1 cellular context compared by ENCODE assay signal in the genomic region with DNA sequence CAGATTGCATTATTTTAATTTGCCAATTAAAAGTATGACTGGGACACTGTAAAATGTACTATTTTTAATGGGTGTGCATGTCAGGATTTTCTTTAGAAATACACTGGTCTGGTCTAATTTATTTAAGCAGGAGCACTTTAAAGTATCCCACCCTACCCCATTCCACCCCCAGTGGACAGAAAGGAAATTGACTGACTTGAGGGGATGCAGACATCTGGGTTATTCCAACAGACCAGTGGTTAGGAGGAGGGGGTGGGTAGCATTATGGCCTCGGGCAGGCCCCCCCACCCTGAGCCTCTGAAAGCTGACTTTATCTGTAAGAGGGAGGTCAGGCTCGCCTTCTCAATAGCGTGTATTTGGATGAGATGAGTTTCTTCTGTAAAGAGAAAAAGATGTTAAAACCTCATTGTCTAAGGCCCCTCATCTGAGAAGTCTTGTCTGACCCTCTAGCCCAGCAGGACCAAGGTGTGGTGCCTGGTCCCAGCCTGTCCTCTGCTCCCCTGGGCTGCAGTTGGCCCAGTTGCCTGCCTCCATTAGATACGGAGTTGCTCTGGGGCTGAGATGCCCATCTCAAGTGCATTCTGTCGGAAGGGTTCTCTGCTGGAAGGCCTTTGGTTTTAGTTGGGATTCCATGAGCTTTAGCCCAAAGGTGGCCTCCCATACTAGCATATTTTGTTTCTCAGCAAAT.
TF ChIP-seq lines count a peak whose summit lies in the region.

No MANE protein-coding gene starts in this region.

TF ChIP-seq in IMR-90, 13 proteins besides CTCF, POLR2A, EP300 and RAD21:
- no peak for TF ChIP-seq SMC3 (IDR thresholded peaks at IDR 0.05; ENCODE audit: low read depth, low read length)
